ENCODE assay signal across 17 cellular contexts in the genomic region with DNA sequence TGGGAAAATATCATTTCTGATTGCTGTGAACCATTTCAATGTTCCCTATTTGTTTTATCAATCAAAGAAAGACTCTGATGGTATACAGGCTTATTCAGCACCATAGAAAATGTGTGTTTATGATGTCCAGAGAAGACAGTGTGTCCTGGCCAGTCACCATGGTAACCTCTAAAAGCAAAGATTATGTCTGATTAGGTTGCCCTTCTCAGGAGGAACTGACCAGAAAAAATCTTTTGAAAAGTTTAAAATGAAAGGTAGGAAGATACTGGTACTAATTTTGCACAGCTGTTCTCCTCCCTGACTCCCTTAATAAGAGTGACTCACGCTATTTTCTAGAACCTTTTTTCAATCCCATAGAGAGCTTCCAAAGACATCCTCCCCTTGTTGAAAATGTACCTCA.
A peak's percentile ranks its signal among the peaks of the same experiment; 100 is the strongest.
DNase-seq lines count a peak whose midpoint lies in the region; ATAC-seq and TF ChIP-seq lines count a peak whose summit lies in the region.
"Had no signal": no experiment of that assay in that cellular context is flagged by ENCODE, and none has a peak within 500 bp of the region (broad histone marks: within the 10 kb centered on the region; RNA-seq: fewer than 3 reads in every experiment).

No MANE protein-coding gene starts in this region.

- in situ Hi-C loops in GM13977 (cut with MboI; ENCODE audit: low pct_unique_long_range_greater_than_20kb, low sequenced_read_pairs, unreplicated experiment) = no loop called here

- ATAC-seq in DND-41 (ENCODE audit: insufficient read depth, low read depth) (no peak), esophagus mucosa (no peak)
- ATAC-seq: activated CD8-positive, alpha-beta memory T cell treated with anti-CD3 and anti-CD28 coated beads, Interleukin-2, amount 10 ng/mL, durations not matched to agents 7 days and 5 days; gastroesophageal sphincter had no signal

- H3K36me3 ChIP-seq in DND-41 (ENCODE audit: insufficient read depth, low read length) (no peaks in the 10 kb centered on the region), trophoblast cell (ENCODE audit: control insufficient read depth in 1 of 2, insufficient read depth in 2 of 2, low read length in 2 of 2) (no peaks in the 10 kb centered on the region)
- H3K36me3 ChIP-seq: brain microvascular endothelial cell, gastroesophageal sphincter, SJCRH30 had no signal

- no CpG with 5 or more reads among the region's 1 CpG for WGBS in trophoblast cell (ENCODE audit: extremely low coverage, insufficient coverage, insufficient read length)

- H2BK120ac ChIP-seq in trophoblast cell (ENCODE audit: insufficient read depth, low read length, poor library complexity) = no peak overlapping the region

- no peaks in the 10 kb centered on the region for H3K79me1 ChIP-seq in trophoblast cell (ENCODE audit: low read length)

- peaks cover 11% of the 10 kb centered on the region for H3K4me1 ChIP-seq in DND-41 (ENCODE audit: insufficient read depth, low read length)
- no peaks in the 10 kb centered on the region for H3K4me1 ChIP-seq in trophoblast cell (ENCODE audit: control insufficient read depth in 1 of 2, insufficient read depth in 2 of 2, low read length in 2 of 2)
- H3K4me1 ChIP-seq: SJCRH30 had no signal

- H3K9ac ChIP-seq in DND-41 (ENCODE audit: low read depth, low read length) (no peak overlapping the region), trophoblast cell (ENCODE audit: low read length) (no peak overlapping the region)

- H3K4me3 ChIP-seq in DND-41 (ENCODE audit: low read depth in 1 of 2, low read length in 2 of 2) (no peak overlapping the region), trophoblast cell (ENCODE audit: low read depth, low read length) (no peak overlapping the region)
- H3K4me3 ChIP-seq: gastroesophageal sphincter, SJCRH30 had no signal

- no peak overlapping the region for H2BK5ac ChIP-seq in trophoblast cell (ENCODE audit: low read depth, low read length, poor library complexity)

- H3K79me2 ChIP-seq in DND-41 (ENCODE audit: insufficient read depth, low read length) (no peaks in the 10 kb centered on the region), trophoblast cell (ENCODE audit: control insufficient read depth, insufficient read depth, low read length, poor library complexity) (no peaks in the 10 kb centered on the region)

- H4K91ac ChIP-seq in trophoblast cell (ENCODE audit: low read depth, low read length) = no peak overlapping the region

- no peaks in the 10 kb centered on the region for H4K20me1 ChIP-seq in DND-41 (ENCODE audit: insufficient read depth, low read length)

- no peak for DNase-seq in DND-41
- peak; percentile 74 for DNase-seq in NCI-H2227 treated with DMSO at 0.1 percent for 48 hours (lab: John Stamatoyannopoulos, UW)
- peak; percentile 24 for DNase-seq in fibroblast of gingiva (ENCODE audit: low read depth)
- peak; percentile 4 to 66 for DNase-seq in trophoblast cell
- DNase-seq in GM13977 (ENCODE audit: low spot score) = no peak
- no peak for DNase-seq in stimulated activated CD4-positive, alpha-beta T cell treated with anti-CD3 and anti-CD28 coated beads, Interleukin-1b, Interleukin-23, amount 100 ng/mL, for 48 hours
- DNase-seq in anterior cingulate cortex (lab: John Stamatoyannopoulos, UW) = no peak
- DNase-seq: activated CD4-positive, CD25-positive, alpha-beta regulatory T cell treated with anti-CD3 and anti-CD28 coated beads, Interleukin-2, amount 50 U/mL, for 72 hours; activated CD8-positive, alpha-beta memory T cell treated with anti-CD3 and anti-CD28 coated beads, Interleukin-2, amount 10 ng/mL, durations not matched to agents 7 days and 5 days; brain microvascular endothelial cell; effector CD8-positive, alpha-beta T cell; NCI-H1092 treated with DMSO at 0.1 percent for 48 hours; NCI-H2171 treated with DMSO at 0.1 percent for 48 hours; SJCRH30; stimulated activated naive CD4-positive, alpha-beta T cell had no signal

- H3K18ac ChIP-seq in trophoblast cell (ENCODE audit: low read length) = no peak overlapping the region

- no peak overlapping the region for H3K4me2 ChIP-seq in DND-41 (ENCODE audit: insufficient read depth, low read length)
- no peak overlapping the region for H3K4me2 ChIP-seq in trophoblast cell (ENCODE audit: low read length)

- H3K23ac ChIP-seq in trophoblast cell (ENCODE audit: low read length) = no peak overlapping the region

- H2BK12ac ChIP-seq in trophoblast cell (ENCODE audit: low read length) = no peak overlapping the region

- H3K4ac ChIP-seq in trophoblast cell (ENCODE audit: low read depth, low read length) = no peak overlapping the region

- TF ChIP-seq CTCF in DND-41 (IDR thresholded peaks at IDR 0.05; ENCODE audit: borderline replicate concordance, extremely low read depth, low read length, poor library complexity, severe bottlenecking) (no peak), GM13977 (IDR thresholded peaks at IDR 0.05; ENCODE audit: extremely low read depth, insufficient read depth, missing control alignments) (no peak)

- no peak overlapping the region for H4K12ac ChIP-seq in trophoblast cell (ENCODE audit: low read depth, low read length)

- 0 out of 2 replicates have a peak overlapping the region, but pooled peaks have one; percentile 21 for H2AFZ ChIP-seq in DND-41 (ENCODE audit: low read depth, low read length)
- no peak overlapping the region for H2AFZ ChIP-seq in trophoblast cell (ENCODE audit: insufficient read depth, low read length, poor library complexity)

- H3K27me3 ChIP-seq in DND-41 (ENCODE audit: insufficient read depth, low read length, poor library complexity) = no peaks in the 10 kb centered on the region
- no peaks in the 10 kb centered on the region for H3K27me3 ChIP-seq in trophoblast cell (ENCODE audit: insufficient read depth, low read length)
- H3K27me3 ChIP-seq: brain microvascular endothelial cell, gastroesophageal sphincter, SJCRH30 had no signal

- no peaks in the 10 kb centered on the region for H3K9me3 ChIP-seq in DND-41 (ENCODE audit: insufficient read depth, low read length, severe bottlenecking)
- no peaks in the 10 kb centered on the region for H3K9me3 ChIP-seq in trophoblast cell (ENCODE audit: insufficient read depth, low read depth, low read length)
- H3K9me3 ChIP-seq: gastroesophageal sphincter, SJCRH30 had no signal

- H3K27ac ChIP-seq in DND-41 (ENCODE audit: low read length) (no peak overlapping the region), trophoblast cell (ENCODE audit: low read depth, low read length) (no peak overlapping the region)
- H3K27ac ChIP-seq: brain microvascular endothelial cell, gastroesophageal sphincter, SJCRH30 had no signal

- H2AK5ac ChIP-seq in trophoblast cell (ENCODE audit: low read length) = no peak overlapping the region

- H4K8ac ChIP-seq in trophoblast cell (ENCODE audit: low read depth, low read length) = no peak overlapping the region

- H3K14ac ChIP-seq in trophoblast cell (ENCODE audit: low read length) = no peak overlapping the region

Comparison
In these comparisons a context has a peak if more than half of its experiments do, and no peak if none do; other contexts are left out.
1. DNase-seq: peak in NCI-H2227 treated with DMSO at 0.1 percent for 48 hours (single experiment), fibroblast of gingiva (single experiment) and trophoblast cell (2 of 2); none in DND-41 (single experiment), GM13977 (single experiment), stimulated activated CD4-positive, alpha-beta T cell treated with anti-CD3 and anti-CD28 coated beads, Interleukin-1b, Interleukin-23, amount 100 ng/mL, for 48 hours (single experiment) and anterior cingulate cortex (0 of 58).